Comparison of ENCODE assay signal across 23 cellular contexts in the genomic region with DNA sequence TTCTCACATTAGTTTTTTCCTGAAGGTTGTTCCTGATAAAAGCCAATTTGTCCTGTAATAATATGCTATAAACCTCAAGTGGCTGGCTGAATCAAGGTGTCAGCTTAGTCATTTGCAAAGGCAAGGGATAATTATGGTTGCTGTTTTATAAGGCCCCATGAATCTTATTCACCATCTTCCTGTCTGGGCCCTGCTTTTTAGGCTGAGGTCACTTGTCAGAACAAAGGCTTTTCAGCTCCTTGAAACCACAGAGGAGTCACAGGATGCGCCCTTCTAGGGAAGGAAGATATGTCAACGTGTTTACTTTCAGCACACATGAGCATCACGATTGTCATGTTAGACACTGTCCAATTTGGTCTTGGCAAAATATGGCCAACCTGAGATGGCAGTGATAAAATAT.
DNase-seq lines count a peak whose midpoint lies in the region; ATAC-seq, FAIRE-seq and TF ChIP-seq lines count a peak whose summit lies in the region.
"Had no signal": no experiment of that assay in that cellular context is flagged by ENCODE, and none has a peak within 500 bp of the region (broad histone marks: within the 10 kb centered on the region; RNA-seq: fewer than 3 reads in every experiment).

No MANE protein-coding gene starts in this region.

- H3K36me3 Mint-ChIP-seq in T-cell = no peaks in the 10 kb centered on the region
- H3K36me3 Mint-ChIP-seq: activated naive CD8-positive, alpha-beta T cell treated with anti-CD3 and anti-CD28 coated beads, Interleukin-2, amount 10 ng/mL, durations not matched to agents 7 days and 5 days; CD4-positive, alpha-beta memory T cell had no signal

- no peaks in the 10 kb centered on the region for H3K27me3 ChIP-seq in bronchial epithelial cell (ENCODE audit: control insufficient read depth, insufficient read depth, low read length)
- H3K27me3 ChIP-seq: MG63, pancreas, right lobe of liver, testis had no signal

- DNase-seq in stimulated activated CD4-positive, alpha-beta T cell treated with anti-CD3 and anti-CD28 coated beads, Interleukin-1b, Interleukin-23, amount 100 ng/mL, for 48 hours = peak; percentile 22
- no peak for DNase-seq in stimulated activated CD4-positive, alpha-beta T cell treated with anti-CD3 and anti-CD28 coated beads, Interleukin-4, amount 100 ng/mL, for 1 hour
- DNase-seq in NCI-H2081 (lab: John Stamatoyannopoulos, UW) (peak; percentile 26 to 67), bronchial epithelial cell (ENCODE audit: low read depth) (peak; percentile 39), urothelium cell line (ENCODE audit: low spot score) (peak; percentile 27), T-cell (no peak), GM20000 (ENCODE audit: low spot score) (no peak)
- DNase-seq: activated naive CD8-positive, alpha-beta T cell treated with anti-CD3 and anti-CD28 coated beads, Interleukin-2, amount 10 ng/mL, durations not matched to agents 7 days and 5 days; effector memory CD8-positive, alpha-beta T cell; head of caudate nucleus; HFFc6; MG63; NCI-H1694 treated with DMSO at 0.1 percent for 48 hours; pancreas; right lobe of liver; stimulated activated CD4-positive, alpha-beta T cell treated with anti-CD3 and anti-CD28 coated beads, Interleukin-15, amount 100 ng/mL, for 24 hours; testis had no signal

- peaks cover 0 to 8% (median 4%) of the 10 kb centered on the region in 3 donors for H3K4me1 Mint-ChIP-seq in T-cell
- H3K4me1 Mint-ChIP-seq: activated naive CD8-positive, alpha-beta T cell treated with anti-CD3 and anti-CD28 coated beads, Interleukin-2, amount 10 ng/mL, durations not matched to agents 7 days and 5 days; nephron had no signal

- H3K9me3 Mint-ChIP-seq in T-cell = no peaks in the 10 kb centered on the region
- H3K9me3 Mint-ChIP-seq: activated naive CD8-positive, alpha-beta T cell treated with anti-CD3 and anti-CD28 coated beads, Interleukin-2, amount 10 ng/mL, durations not matched to agents 7 days and 5 days; effector memory CD8-positive, alpha-beta T cell; HFFc6; nephron had no signal

- FAIRE-seq in bronchial epithelial cell (lab: Jason Lieb, UNC) (no peak), urothelium cell line (lab: Jason Lieb, UNC) (no peak)
- FAIRE-seq: HepG2, pancreas had no signal

- H3K4me3 Mint-ChIP-seq in T-cell = no peak overlapping the region
- H3K4me3 Mint-ChIP-seq: activated naive CD8-positive, alpha-beta T cell treated with anti-CD3 and anti-CD28 coated beads, Interleukin-2, amount 10 ng/mL, durations not matched to agents 7 days and 5 days; CD4-positive, alpha-beta memory T cell; effector memory CD8-positive, alpha-beta T cell; HFFc6; nephron had no signal

- POLR2A ChIA-PET in T-cell (lab: Charles Lee) = no interaction called here

- H3K27ac Mint-ChIP-seq in T-cell = no peak overlapping the region
- H3K27ac Mint-ChIP-seq: activated naive CD8-positive, alpha-beta T cell treated with anti-CD3 and anti-CD28 coated beads, Interleukin-2, amount 10 ng/mL, durations not matched to agents 7 days and 5 days; effector memory CD8-positive, alpha-beta T cell; HFFc6; nephron had no signal

- TF ChIP-seq CTCF in bronchial epithelial cell (IDR thresholded peaks at IDR 0.05; ENCODE audit: insufficient read depth, low read length, severe bottlenecking) (no peak), GM20000 (IDR thresholded peaks at IDR 0.05; ENCODE audit: extremely low read depth, missing control alignments) (no peak)

- H3K27me3 Mint-ChIP-seq in T-cell = peaks cover 0 to 2% of the 10 kb centered on the region in 2 donors
- H3K27me3 Mint-ChIP-seq: CD4-positive, alpha-beta memory T cell had no signal

- ATAC-seq in HG02798 (IDR thresholded peaks at IDR 0.05; ENCODE audit: poor library complexity, unreplicated experiment) = no peak
- no peak for ATAC-seq in T-cell (replicated peaks in 1 of 4)
- ATAC-seq: activated CD4-positive, CD25-positive, alpha-beta regulatory T cell treated with anti-CD3 and anti-CD28 coated beads, Interleukin-2, amount 50 U/mL, for 24 hours; effector memory CD8-positive, alpha-beta T cell; HepG2; left lobe of liver; pancreas; right lobe of liver had no signal

- CTCF ChIA-PET in T-cell (lab: Charles Lee) = no interaction called here

- no peak overlapping the region for H3K4me3 ChIP-seq in bronchial epithelial cell (ENCODE audit: low read depth, low read length)
- H3K4me3 ChIP-seq: MG63, pancreas, right lobe of liver, testis had no signal

- peaks cover 9% of the 10 kb centered on the region for H3K36me3 ChIP-seq in bronchial epithelial cell (ENCODE audit: control insufficient read depth, insufficient read depth, low read length)
- H3K36me3 ChIP-seq: MG63 had no signal

Comparison
In these comparisons a context has a peak if more than half of its experiments do, and no peak if none do; other contexts are left out.
1. DNase-seq: peak in stimulated activated CD4-positive, alpha-beta T cell treated with anti-CD3 and anti-CD28 coated beads, Interleukin-1b, Interleukin-23, amount 100 ng/mL, for 48 hours (single experiment), NCI-H2081 (2 of 2), bronchial epithelial cell (single experiment) and urothelium cell line (single experiment); none in stimulated activated CD4-positive, alpha-beta T cell treated with anti-CD3 and anti-CD28 coated beads, Interleukin-4, amount 100 ng/mL, for 1 hour (single experiment), T-cell (0 of 34) and GM20000 (single experiment).